1 cellular context compared by ENCODE assay signal in the genomic region with DNA sequence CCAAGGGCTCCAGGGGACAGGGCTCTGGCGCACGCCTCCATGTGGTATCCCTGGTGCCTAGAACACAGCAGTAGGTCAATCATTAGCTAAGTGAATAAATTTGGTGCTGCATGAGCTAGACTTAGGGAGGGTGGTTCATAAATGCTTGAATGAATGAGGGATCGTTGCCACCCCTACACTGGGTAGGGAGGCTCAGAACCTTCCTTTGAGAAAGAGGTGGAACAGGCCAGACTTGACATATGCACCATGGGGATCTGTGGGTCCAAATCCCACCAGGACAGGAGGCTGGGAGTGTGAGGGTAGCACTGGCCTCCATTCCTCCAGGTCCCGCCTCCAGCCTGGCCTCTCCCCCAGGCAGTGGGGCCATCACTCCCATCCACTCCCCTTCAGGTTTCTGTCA.
TF ChIP-seq lines count a peak whose summit lies in the region.

No MANE protein-coding gene starts in this region.

TF ChIP-seq in IMR-90, 13 proteins besides CTCF, POLR2A, EP300 and RAD21:
- TF ChIP-seq RFX5 (IDR thresholded peaks at IDR 0.05; ENCODE audit: low read depth, low read length), result no peak
- no peak for TF ChIP-seq RCOR1 (IDR thresholded peaks at IDR 0.05; ENCODE audit: insufficient replicate concordance, low read length)
- TF ChIP-seq, protein P1, sequence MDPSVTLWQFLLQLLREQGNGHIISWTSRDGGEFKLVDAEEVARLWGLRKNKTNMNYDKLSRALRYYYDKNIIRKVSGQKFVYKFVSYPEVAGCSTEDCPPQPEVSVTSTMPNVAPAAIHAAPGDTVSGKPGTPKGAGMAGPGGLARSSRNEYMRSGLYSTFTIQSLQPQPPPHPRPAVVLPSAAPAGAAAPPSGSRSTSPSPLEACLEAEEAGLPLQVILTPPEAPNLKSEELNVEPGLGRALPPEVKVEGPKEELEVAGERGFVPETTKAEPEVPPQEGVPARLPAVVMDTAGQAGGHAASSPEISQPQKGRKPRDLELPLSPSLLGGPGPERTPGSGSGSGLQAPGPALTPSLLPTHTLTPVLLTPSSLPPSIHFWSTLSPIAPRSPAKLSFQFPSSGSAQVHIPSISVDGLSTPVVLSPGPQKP (IDR thresholded peaks at IDR 0.05; ENCODE audit: borderline replicate concordance, low read depth, low read length), result no peak
- TF ChIP-seq, protein P2, sequence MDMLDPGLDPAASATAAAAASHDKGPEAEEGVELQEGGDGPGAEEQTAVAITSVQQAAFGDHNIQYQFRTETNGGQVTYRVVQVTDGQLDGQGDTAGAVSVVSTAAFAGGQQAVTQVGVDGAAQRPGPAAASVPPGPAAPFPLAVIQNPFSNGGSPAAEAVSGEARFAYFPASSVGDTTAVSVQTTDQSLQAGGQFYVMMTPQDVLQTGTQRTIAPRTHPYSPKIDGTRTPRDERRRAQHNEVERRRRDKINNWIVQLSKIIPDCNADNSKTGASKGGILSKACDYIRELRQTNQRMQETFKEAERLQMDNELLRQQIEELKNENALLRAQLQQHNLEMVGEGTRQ (IDR thresholded peaks at IDR 0.05; ENCODE audit: low read depth, low read length), result no peak
- no peak for TF ChIP-seq NFE2L2 (IDR thresholded peaks at IDR 0.05; ENCODE audit: low read depth, low read length)
- TF ChIP-seq MAZ (IDR thresholded peaks at IDR 0.05; ENCODE audit: borderline replicate concordance, low read depth, low read length), result no peak
- TF ChIP-seq MXI1 (IDR thresholded peaks at IDR 0.05; ENCODE audit: borderline replicate concordance, low read depth, low read length), result no peak
- TF ChIP-seq BHLHE40 (IDR thresholded peaks at IDR 0.05; ENCODE audit: low read depth, low read length), result no peak
- TF ChIP-seq CEBPB (IDR thresholded peaks at IDR 0.05; ENCODE audit: low read depth, low read length), result no peak
